In the genomic region with DNA sequence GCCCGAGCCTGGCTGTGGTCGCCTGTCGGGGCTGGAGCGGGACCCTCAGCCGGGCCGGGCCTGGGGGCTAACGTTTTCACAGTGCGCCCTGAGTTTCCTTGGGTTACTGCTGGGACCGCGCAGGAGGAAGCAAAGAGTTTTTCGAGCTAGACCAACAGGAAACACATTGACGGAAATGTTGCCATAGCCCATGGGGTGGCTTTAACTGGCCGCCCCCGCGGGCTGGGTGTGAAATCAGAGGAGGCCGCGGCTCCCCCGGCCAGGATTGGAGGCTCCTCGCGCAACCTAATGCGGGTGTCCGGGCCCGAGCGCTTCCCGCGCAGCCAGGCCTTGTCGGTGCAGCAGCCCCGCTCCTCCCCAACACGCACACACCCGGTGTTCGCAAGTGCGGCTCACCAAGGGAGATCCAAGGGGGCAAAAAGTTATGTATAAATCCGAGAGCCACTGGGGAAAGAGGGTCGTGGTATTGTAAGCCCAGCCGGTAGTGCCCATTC, we compare ENCODE assay signal across 8 cellular contexts. TPM values are rescaled to one million over a fixed set of nuclear protein-coding genes. Genes with fewer than 3 reads are reported as not detected.
DNase-seq lines count a peak whose midpoint lies in the region; ATAC-seq, FAIRE-seq and TF ChIP-seq lines count a peak whose summit lies in the region.

No MANE protein-coding gene starts in this region.

- no peaks in the 10 kb centered on the region for H3K79me2 ChIP-seq in smooth muscle cell (ENCODE audit: low read depth)

- no peak overlapping the region for H3K27ac Mint-ChIP-seq in HFFc6

- DNase-seq in HFFc6 (no peak), iPS DF 6.9 (ENCODE audit: low read depth, low spot score) (peak; percentile 5), smooth muscle cell (lab: John Stamatoyannopoulos, UW; ENCODE audit: unreplicated experiment) (no peak), small intestine (no peak)
- DNase-seq in activated CD8-positive, alpha-beta memory T cell treated with anti-CD3 and anti-CD28 coated beads, Interleukin-2, amount 50 U/mL, for 48 hours, result peak; percentile 65

- TF ChIP-seq CTCF in HFFc6 (IDR thresholded peaks at IDR 0.05) (no peak), smooth muscle cell (IDR thresholded peaks at IDR 0.05; ENCODE audit: borderline replicate concordance, insufficient read depth, poor library complexity, severe bottlenecking) (no peak)

- peaks cover 8% of the 10 kb centered on the region for H3K36me3 Mint-ChIP-seq in HFFc6 (ENCODE audit: low read depth)

- no peaks in the 10 kb centered on the region for H4K20me1 ChIP-seq in smooth muscle cell (ENCODE audit: low read depth)

- H3K4me1 ChIP-seq in iPS DF 6.9 (ENCODE audit: control insufficient read depth, insufficient read depth, low read length), result peaks cover 3% of the 10 kb centered on the region
- peaks cover 28% of the 10 kb centered on the region for H3K4me1 ChIP-seq in smooth muscle cell (ENCODE audit: low read depth)
- H3K4me1 ChIP-seq in small intestine (ENCODE audit: control insufficient read depth in 2 of 2, insufficient read depth in 1 of 2, low read depth in 1 of 2, low read length in 1 of 2), result no peaks in the 10 kb centered on the region

- H3K4me2 ChIP-seq in smooth muscle cell, result peak overlapping the region; percentile 78

- H3K9me3 Mint-ChIP-seq in HFFc6, result no peaks in the 10 kb centered on the region; the same call in 1 of the 2 replicates

- peaks cover 7% of the 10 kb centered on the region; the same call in 1 of the 2 replicates for H3K27me3 Mint-ChIP-seq in HFFc6 (ENCODE audit: insufficient read depth)

- no peak for ATAC-seq in HG02678 (IDR thresholded peaks at IDR 0.05; ENCODE audit: unreplicated experiment)
- ATAC-seq in HG03469 (IDR thresholded peaks at IDR 0.05; ENCODE audit: unreplicated experiment), result no peak
- ATAC-seq in GM19463 (IDR thresholded peaks at IDR 0.05; ENCODE audit: unreplicated experiment), result no peak

- peak overlapping the region; percentile 4; the same call in 1 of the 2 replicates for H3K4me3 Mint-ChIP-seq in HFFc6

- no peak for FAIRE-seq in small intestine (lab: Jason Lieb, UNC)

- no peaks in the 10 kb centered on the region for H3K9me3 ChIP-seq in iPS DF 6.9 (ENCODE audit: control insufficient read depth, insufficient read depth, low read length)
- H3K9me3 ChIP-seq in smooth muscle cell (replicated peaks; ENCODE audit: low read depth), result no peaks in the 10 kb centered on the region
- no peaks in the 10 kb centered on the region for H3K9me3 ChIP-seq in small intestine (ENCODE audit: control insufficient read depth, low read depth)

- H3K27me3 ChIP-seq in iPS DF 6.9 (ENCODE audit: control insufficient read depth, insufficient read depth, low read length) (peaks cover 47% of the 10 kb centered on the region), smooth muscle cell (ENCODE audit: low read depth) (peaks cover 88% of the 10 kb centered on the region), small intestine (ENCODE audit: control insufficient read depth in 2 of 2, insufficient read depth in 2 of 2, low read length in 2 of 2) (peaks cover 9 to 12% of the 10 kb centered on the region in 2 donors)

- H3K36me3 ChIP-seq in iPS DF 6.9 (ENCODE audit: control insufficient read depth, insufficient read depth, low read length), result no peaks in the 10 kb centered on the region
- H3K36me3 ChIP-seq in smooth muscle cell (ENCODE audit: low read depth), result no peaks in the 10 kb centered on the region
- H3K36me3 ChIP-seq in small intestine (ENCODE audit: control insufficient read depth in 2 of 2, insufficient read depth in 2 of 2, low read length in 2 of 2), result no peaks in the 10 kb centered on the region

- H3K9ac ChIP-seq in smooth muscle cell (ENCODE audit: low read depth), result no peak overlapping the region

- H3K4me3 ChIP-seq in iPS DF 6.9 (ENCODE audit: low read length), result peak overlapping the region; percentile 32; the same call in 1 of the 2 replicates
- peak overlapping the region; percentile 35 for H3K4me3 ChIP-seq in smooth muscle cell
- no peak overlapping the region for H3K4me3 ChIP-seq in small intestine (ENCODE audit: low read depth in 1 of 2, low read length in 2 of 2)

- H3K4me1 Mint-ChIP-seq in HFFc6 (ENCODE audit: low read depth), result peaks cover 33% of the 10 kb centered on the region

- WGBS in iPS DF 6.9 (ENCODE audit: insufficient coverage, insufficient read length), result no CpG with 5 or more reads among the region's 35 CpGs
- 10% methylated on average over 35 of the region's 35 CpGs for WGBS in smooth muscle cell (ENCODE audit: low lambda C conversion rate)
- 35 to 80% (median 61%) methylated on average over 33 to 35 of the region's 35 CpGs for WGBS in small intestine, 3 donors

- H3F3A ChIP-seq in smooth muscle cell (ENCODE audit: low read depth), result peaks cover 3% of the 10 kb centered on the region

- H2AFZ ChIP-seq in smooth muscle cell (ENCODE audit: low read depth), result no peak overlapping the region

- H3K27ac ChIP-seq in iPS DF 6.9 (ENCODE audit: low read length), result no peak overlapping the region
- H3K27ac ChIP-seq in smooth muscle cell (ENCODE audit: low read depth), result no peak overlapping the region
- peak overlapping the region in 1 of 2 donors; percentile 33 for H3K27ac ChIP-seq in small intestine (ENCODE audit: low read depth in 1 of 2, low read length in 1 of 2)

RNA-seq across cellular contexts. Expression of gene HHEX, which starts 1.9 kb away (rescaled TPM):
- total RNA-seq in HFFc6 (2021; fragmentation: NEBNext Ultra II Directional; extraction: Animal tissue kit (Norgen Biotek cat#: 25700)), result 1 to 10 TPM; 2.4 to 5.0 (median 4.6) TPM
- total RNA-seq in smooth muscle cell, result not detected in 2 replicates
- polyA plus RNA-seq in smooth muscle cell (0.66 TPM in 1 of 2 replicates, not detected in the other), small intestine (1 to 10 TPM in 2 of 3 donors, under 1 TPM in 1; 0.67 to 8.4 (median 3.5) TPM)

Comparison
In these comparisons a context has a peak if more than half of its experiments do, and no peak if none do; other contexts are left out.
1. DNase-seq: peak in activated CD8-positive, alpha-beta memory T cell treated with anti-CD3 and anti-CD28 coated beads, Interleukin-2, amount 50 U/mL, for 48 hours (single experiment) and iPS DF 6.9 (single experiment); none in HFFc6 (single experiment), smooth muscle cell (single experiment) and small intestine (single experiment).
2. H3K4me3 ChIP-seq: peak in iPS DF 6.9 (single experiment) and smooth muscle cell (single experiment); none in small intestine (0 of 2).